ENCODE assay signal across 9 cellular contexts in genomic region chr1:235207202-235207565, GRCh38. TPM values are rescaled to one million over a fixed set of nuclear protein-coding genes. Genes with fewer than 3 reads are reported as not detected.
A peak's percentile ranks its signal among the peaks of the same experiment; 100 is the strongest.
DNase-seq lines count a peak whose midpoint lies in the region; ATAC-seq, FAIRE-seq and TF ChIP-seq lines count a peak whose summit lies in the region.
"Had no signal": no experiment of that assay in that cellular context is flagged by ENCODE, and none has a peak within 500 bp of the region (broad histone marks: within the 10 kb centered on the region; RNA-seq: fewer than 3 reads in every experiment).

No MANE protein-coding gene starts in this region.

- no peak for FAIRE-seq in D721Med (lab: Jason Lieb, UNC)

- H3K27ac ChIP-seq in smooth muscle cell (ENCODE audit: low read depth): peak overlapping the region; percentile 15

- TF ChIP-seq CTCF in smooth muscle cell (IDR thresholded peaks at IDR 0.05; ENCODE audit: borderline replicate concordance, insufficient read depth, poor library complexity, severe bottlenecking): no peak
- TF ChIP-seq CTCF in D721Med (IDR thresholded peaks at IDR 0.05; ENCODE audit: insufficient read depth, missing control alignments): no peak

- no peak overlapping the region for H2AFZ ChIP-seq in smooth muscle cell (ENCODE audit: low read depth)

- no peaks in the 10 kb centered on the region for H4K20me1 ChIP-seq in smooth muscle cell (ENCODE audit: low read depth)

- no peak overlapping the region for H3K4me3 ChIP-seq in smooth muscle cell

- no peaks in the 10 kb centered on the region for H3F3A ChIP-seq in smooth muscle cell (ENCODE audit: low read depth)

- no peak overlapping the region for H3K4me2 ChIP-seq in smooth muscle cell

- no peaks in the 10 kb centered on the region for H3K4me1 ChIP-seq in smooth muscle cell (ENCODE audit: low read depth)
- H3K4me1 ChIP-seq: Caco-2 had no signal

- no peaks in the 10 kb centered on the region for H3K9me3 ChIP-seq in smooth muscle cell (replicated peaks; ENCODE audit: low read depth)
- H3K9me3 ChIP-seq: Caco-2 had no signal

- DNase-seq in ELR (ENCODE audit: low read depth) (peak; percentile 10), T-helper 22 cell (ENCODE audit: low read depth) (peak; percentile 31), smooth muscle cell (lab: John Stamatoyannopoulos, UW; ENCODE audit: unreplicated experiment) (no peak), D721Med (ENCODE audit: insufficient read length, low spot score) (no peak), NCI-H2171 (lab: John Stamatoyannopoulos, UW) (no peak), RPMI8226 (no peak)
- peak; percentile 56 for DNase-seq in activated naive CD4-positive, alpha-beta T cell treated with anti-CD3 and anti-CD28 coated beads, Interleukin-2, amount 50 U/mL, for 16 hours
- DNase-seq: Caco-2 had no signal

- WGBS in smooth muscle cell (ENCODE audit: low lambda C conversion rate): 79% methylated on average over 2 of the region's 2 CpGs

- no peak overlapping the region for H3K9ac ChIP-seq in smooth muscle cell (ENCODE audit: low read depth)

- no peak for ATAC-seq in GM18909 (IDR thresholded peaks at IDR 0.05; ENCODE audit: poor library complexity, unreplicated experiment)

- H3K36me3 ChIP-seq in smooth muscle cell (ENCODE audit: low read depth): peaks cover 11% of the 10 kb centered on the region

- H3K79me2 ChIP-seq in smooth muscle cell (ENCODE audit: low read depth): peaks cover 6% of the 10 kb centered on the region

- H3K27me3 ChIP-seq in smooth muscle cell (ENCODE audit: low read depth): no peaks in the 10 kb centered on the region

RNA-seq across cellular contexts. Expression of gene RBM34, which starts 46.1 kb away (rescaled TPM):
- total RNA-seq in smooth muscle cell: 59.9 and 60.3 TPM in 2 replicates
- polyA plus RNA-seq in smooth muscle cell: 68.0 and 75.2 TPM in 2 replicates

Comparison
In these comparisons a context has a peak if more than half of its experiments do, and no peak if none do; other contexts are left out.
1. DNase-seq: peak in ELR (single experiment), T-helper 22 cell (single experiment) and activated naive CD4-positive, alpha-beta T cell treated with anti-CD3 and anti-CD28 coated beads, Interleukin-2, amount 50 U/mL, for 16 hours (single experiment); none in smooth muscle cell (single experiment), D721Med (single experiment), NCI-H2171 (single experiment) and RPMI8226 (single experiment).